ENCODE assay signal across 8 cellular contexts in genomic region chr2:127197475-127198385, GRCh38. TPM values are rescaled to one million over a fixed set of nuclear protein-coding genes. Genes with fewer than 3 reads are reported as not detected.
DNase-seq lines count a peak whose midpoint lies in the region; ATAC-seq and TF ChIP-seq lines count a peak whose summit lies in the region.

No MANE protein-coding gene starts in this region.

- ATAC-seq in left colon (peak; percentile 97), HG03139 (IDR thresholded peaks at IDR 0.05; ENCODE audit: unreplicated experiment) (no peak)

- peak; percentile 94 for DNase-seq in DMS53 (lab: John Stamatoyannopoulos, UW)
- peak; percentile 31 for DNase-seq in HCEC 1CT
- DNase-seq in NCI-H146 treated with DMSO at 0.1 percent for 48 hours (lab: John Stamatoyannopoulos, UW; ENCODE audit: unreplicated experiment): peak; percentile 53
- no peak for DNase-seq in astrocyte of the cerebellum (ENCODE audit: low read depth)
- DNase-seq in left colon: peak; percentile 70 to 87
- peak in 2 of 3 experiments; percentile 9 to 18 for DNase-seq in stimulated activated CD4-positive, alpha-beta T cell treated with anti-CD3 and anti-CD28 coated beads, TNF-alpha, amount 100 ng/mL, for 4 hours (ENCODE audit: low read depth in 3 of 3)

- TF ChIP-seq CTCF in astrocyte of the cerebellum (IDR thresholded peaks at IDR 0.05; ENCODE audit: low read depth, low read length, missing control alignments): peak; percentile 55

- intact Hi-C loops in left colon (cut with DNase I, micrococcal nuclease): no loop called here

- peaks cover 2% of the 10 kb centered on the region for H3K4me1 Mint-ChIP-seq in T-helper 1 cell treated with Interleukin-12 subunit alpha and Interleukin-12 subunit beta and Interleukin-4 antibody, amounts not matched to agents 30 μg/mL and 1 μg/mL, for 36 hours (ENCODE audit: low read depth)

- H3K27ac Mint-ChIP-seq in T-helper 1 cell treated with Interleukin-12 subunit alpha and Interleukin-12 subunit beta and Interleukin-4 antibody, amounts not matched to agents 30 μg/mL and 1 μg/mL, for 36 hours: no peak overlapping the region

- no peaks in the 10 kb centered on the region for H3K27me3 Mint-ChIP-seq in T-helper 1 cell treated with Interleukin-12 subunit alpha and Interleukin-12 subunit beta and Interleukin-4 antibody, amounts not matched to agents 30 μg/mL and 1 μg/mL, for 36 hours (ENCODE audit: low read depth)

- in situ Hi-C loops in astrocyte of the cerebellum (cut with HindIII; ENCODE audit: low sequenced_read_pairs): no loop called here

- H3K4me3 ChIP-seq in astrocyte of the cerebellum (ENCODE audit: low read depth, low read length): no peak overlapping the region

- H3K9me3 Mint-ChIP-seq in T-helper 1 cell treated with Interleukin-12 subunit alpha and Interleukin-12 subunit beta and Interleukin-4 antibody, amounts not matched to agents 30 μg/mL and 1 μg/mL, for 36 hours: no peaks in the 10 kb centered on the region

- no peaks in the 10 kb centered on the region for H3K36me3 Mint-ChIP-seq in T-helper 1 cell treated with Interleukin-12 subunit alpha and Interleukin-12 subunit beta and Interleukin-4 antibody, amounts not matched to agents 30 μg/mL and 1 μg/mL, for 36 hours (ENCODE audit: low read depth)

- peak overlapping the region; percentile 53 for H3K4me3 Mint-ChIP-seq in T-helper 1 cell treated with Interleukin-12 subunit alpha and Interleukin-12 subunit beta and Interleukin-4 antibody, amounts not matched to agents 30 μg/mL and 1 μg/mL, for 36 hours

RNA-seq across cellular contexts. Expression of gene CYP27C1, which starts 22.4 kb away (rescaled TPM):
- under 1 TPM; 0.12 to 0.34 TPM for total RNA-seq in left colon
